Comparison of ENCODE assay signal across 12 cellular contexts in the genomic region with DNA sequence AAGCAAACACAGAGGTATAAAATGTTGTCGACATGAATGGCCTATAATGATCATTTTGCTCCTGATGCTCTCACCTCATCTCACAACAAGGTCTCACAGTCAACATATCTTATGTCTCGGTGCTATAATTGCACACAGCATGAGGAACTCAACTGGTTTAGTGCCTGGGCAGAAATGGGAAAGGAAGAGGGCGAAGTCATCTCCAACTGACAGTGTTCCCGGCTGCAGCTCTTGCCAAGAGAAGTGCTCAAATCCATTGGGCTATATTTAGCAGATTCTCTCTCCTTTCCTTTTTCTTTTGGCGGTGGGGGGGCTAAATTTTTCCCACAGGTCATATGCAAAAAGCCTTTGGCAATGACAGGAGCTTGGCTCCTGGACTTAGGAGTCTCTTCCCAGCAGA. TPM values are rescaled to one million over a fixed set of nuclear protein-coding genes. Genes with fewer than 3 reads are reported as not detected.
DNase-seq lines count a peak whose midpoint lies in the region; TF ChIP-seq lines count a peak whose summit lies in the region.
"Had no signal": no experiment of that assay in that cellular context is flagged by ENCODE, and none has a peak within 500 bp of the region (broad histone marks: within the 10 kb centered on the region; RNA-seq: fewer than 3 reads in every experiment).

No MANE protein-coding gene starts in this region.

- peak overlapping the region in 1 of 2 donors; percentile 56 for H3K27ac ChIP-seq in testis
- H3K27ac ChIP-seq: 22Rv1 had no signal

- WGBS in testis, 2 donors = 49 to 52% methylated on average over 4 to 5 of the region's 5 CpGs

- intact Hi-C loops in testis (cut with DNase I; ENCODE audit: low total_unique reads) = no loop called here

- H3K4me3 ChIP-seq in testis = no peak overlapping the region
- H3K4me3 ChIP-seq: GM12878 had no signal

- H3K27me3 ChIP-seq in testis = no peaks in the 10 kb centered on the region

- no peak for TF ChIP-seq POLR2A in testis (IDR thresholded peaks at IDR 0.05)

- DNase-seq in DMS153 (lab: John Stamatoyannopoulos, UW) (peak; percentile 97), DMS153 treated with DMSO at 0.1 percent for 48 hours (lab: John Stamatoyannopoulos, UW; ENCODE audit: unreplicated experiment) (no peak), cerebellar cortex (ENCODE audit: low spot score) (peak; percentile 85), medulla oblongata (ENCODE audit: extremely low spot score) (peak; percentile 79), testis (peak; percentile 49), AG08395 (ENCODE audit: low spot score) (no peak)
- DNase-seq in activated naive CD4-positive, alpha-beta T cell treated with anti-CD3 and anti-CD28 coated beads, Interleukin-2, amount 50 U/mL, for 16 hours = no peak
- no peak for DNase-seq in stimulated activated naive CD4-positive, alpha-beta T cell treated with Interleukin-2 at 50 U/mL for 16 hours (lab: John Stamatoyannopoulos, UW)
- DNase-seq: NCI-H1105 treated with DMSO at 0.1 percent for 48 hours, T-helper 9 cell had no signal

- H3K4me1 ChIP-seq in testis = peaks cover 53% of the 10 kb centered on the region

- no peaks in the 10 kb centered on the region for H3K9me3 ChIP-seq in testis

- TF ChIP-seq CTCF in testis (IDR thresholded peaks at IDR 0.05) = no peak

- H3K36me3 ChIP-seq in testis (ENCODE audit: low read depth, missing control alignments) = no peaks in the 10 kb centered on the region

RNA-seq across cellular contexts. Expression of a gene that starts 53.0 kb away (rescaled TPM):
- 1 to 10 TPM; 8.5 to 9.0 TPM for total RNA-seq in testis
- polyA plus RNA-seq in testis (ENCODE audit: insufficient read depth, low read depth, low replicate concordance) = 5.6 TPM

Comparison
In these comparisons a context has a peak if more than half of its experiments do, and no peak if none do; other contexts are left out.
1. DNase-seq: peak in DMS153 (single experiment), cerebellar cortex (single experiment), medulla oblongata (single experiment) and testis (single experiment); none in DMS153 treated with DMSO at 0.1 percent for 48 hours (single experiment), activated naive CD4-positive, alpha-beta T cell treated with anti-CD3 and anti-CD28 coated beads, Interleukin-2, amount 50 U/mL, for 16 hours (single experiment), AG08395 (single experiment) and stimulated activated naive CD4-positive, alpha-beta T cell treated with Interleukin-2 at 50 U/mL for 16 hours (single experiment).